Comparison of ENCODE assay signal across 32 cellular contexts in genomic region chr16:22022151-22022550, GRCh38. TPM values are rescaled to one million over a fixed set of nuclear protein-coding genes. Genes with fewer than 3 reads are reported as not detected.
"Had no signal": no experiment of that assay in that cellular context is flagged by ENCODE, and none has a peak within 500 bp of the region (broad histone marks: within the 10 kb centered on the region; RNA-seq: fewer than 3 reads in every experiment).

No MANE protein-coding gene starts in this region.

- H3K9ac ChIP-seq: SK-N-SH had no signal

- H3K4me3 Mint-ChIP-seq: activated CD4-positive, alpha-beta T cell treated with anti-CD3 and anti-CD28 coated beads for 36 hours; activated CD4-positive, alpha-beta T cell treated with anti-CD3 and anti-CD28 coated beads, Interleukin-2, amount 10 ng/mL, durations not matched to agents 7 days and 5 days; activated CD8-positive, alpha-beta T cell treated with anti-CD3 and anti-CD28 coated beads, Interleukin-2, amount 10 ng/mL, durations not matched to agents 7 days and 5 days; activated naive CD4-positive, alpha-beta T cell treated with anti-CD3 and anti-CD28 coated beads, Interleukin-2, amount 50 U/mL, for 24 hours; activated T-cell treated with anti-CD3 and anti-CD28 coated beads, Interleukin-2, amount 50 U/mL, for 24 hours; T-helper 1 cell treated with Interleukin-12 subunit alpha and Interleukin-12 subunit beta and Interleukin-4 antibody, amounts not matched to agents 30 μg/mL and 1 μg/mL, for 36 hours; T-helper 2 cell treated with Interferon-gamma antibody and Interleukin-4, amounts not matched to agents 5 μg/mL and 100 μg/mL, for 36 hours had no signal

- ATAC-seq: activated CD4-positive, alpha-beta T cell treated with anti-CD3 and anti-CD28 coated beads for 36 hours; activated CD4-positive, CD25-positive, alpha-beta regulatory T cell treated with anti-CD3 and anti-CD28 coated beads, Interleukin-2, amount 50 U/mL, for 24 hours; activated CD8-positive, alpha-beta T cell treated with anti-CD3 and anti-CD28 coated beads, Interleukin-2, amount 10 ng/mL, durations not matched to agents 7 days and 5 days; body of pancreas had no signal

- H3K9me3 ChIP-seq: adrenal gland, body of pancreas, breast epithelium, SJSA1, SK-N-SH had no signal

- H3K4me3 ChIP-seq: adrenal gland, body of pancreas, breast epithelium, SJSA1 had no signal

- H3K9me2 ChIP-seq: SK-N-SH had no signal

- H3K27me3 ChIP-seq: adrenal gland, body of pancreas, breast epithelium, SJSA1 had no signal

- DNase-seq: activated CD4-positive, alpha-beta T cell treated with anti-CD3 and anti-CD28 coated beads for 36 hours; activated CD4-positive, alpha-beta T cell treated with anti-CD3 and anti-CD28 coated beads, Interleukin-2, amount 10 ng/mL, durations not matched to agents 7 days and 5 days; activated CD4-positive, alpha-beta T cell treated with anti-CD3 and anti-CD28 coated beads, Interleukin-2, amount 50 U/mL, for 48 hours; activated CD8-positive, alpha-beta T cell treated with anti-CD3 and anti-CD28 coated beads, Interleukin-2, amount 10 ng/mL, durations not matched to agents 7 days and 5 days; activated gamma-delta T cell; activated naive CD4-positive, alpha-beta T cell treated with Interleukin-2 at 50 U/mL for 16 hours; activated T-cell treated with anti-CD3 and anti-CD28 coated beads, Interleukin-2, amount 50 U/mL, for 24 hours; adrenal gland; body of pancreas; cerebellar nuclear complex; NCI-H1105; NCI-H1417 treated with DMSO at 0.1 percent for 48 hours; NCI-H187 treated with DMSO at 0.1 percent for 48 hours; NCI-H2081; NCI-H510A; NCI-H526; NCI-H748 treated with DMSO at 0.1 percent for 48 hours; NK-92 treated with Interleukin-12 subunit alpha and Interleukin-12 subunit beta, amount 100 ng/mL, for 24 hours; OCI-M1; SHP77 treated with DMSO at 0.1 percent for 48 hours; SK-N-SH had no signal

- H3K4me2 ChIP-seq: SK-N-SH had no signal

- H3K27me3 Mint-ChIP-seq: activated CD4-positive, alpha-beta T cell treated with anti-CD3 and anti-CD28 coated beads for 36 hours; activated CD4-positive, alpha-beta T cell treated with anti-CD3 and anti-CD28 coated beads, Interleukin-2, amount 10 ng/mL, durations not matched to agents 7 days and 5 days; activated naive CD4-positive, alpha-beta T cell treated with anti-CD3 and anti-CD28 coated beads, Interleukin-2, amount 50 U/mL, for 24 hours; activated T-cell treated with anti-CD3 and anti-CD28 coated beads, Interleukin-2, amount 50 U/mL, for 24 hours had no signal

- H3K27ac ChIP-seq: adrenal gland, body of pancreas, breast epithelium, SJSA1 had no signal

- H3K9me3 Mint-ChIP-seq: activated CD4-positive, alpha-beta T cell treated with anti-CD3 and anti-CD28 coated beads, Interleukin-2, amount 10 ng/mL, durations not matched to agents 7 days and 5 days; activated naive CD4-positive, alpha-beta T cell treated with anti-CD3 and anti-CD28 coated beads, Interleukin-2, amount 50 U/mL, for 24 hours; activated T-cell treated with anti-CD3 and anti-CD28 coated beads, Interleukin-2, amount 50 U/mL, for 24 hours; activated T-helper 2 cell treated with anti-CD3 and anti-CD28 coated beads, Interferon-gamma antibody, Interleukin-2, Interleukin-4, amounts not matched to agents 10 μg/mL and 5 μg/mL and 100 μg/mL, durations not matched to agents 14 hours and 24 hours and 36 hours; T-helper 1 cell treated with Interleukin-12 subunit alpha and Interleukin-12 subunit beta and Interleukin-4 antibody, amounts not matched to agents 30 μg/mL and 1 μg/mL, for 36 hours; T-helper 2 cell treated with Interferon-gamma antibody and Interleukin-4, amounts not matched to agents 5 μg/mL and 100 μg/mL, for 36 hours had no signal

- H3K36me3 ChIP-seq: adrenal gland, breast epithelium, SJSA1 had no signal

- H3K27ac Mint-ChIP-seq: activated CD4-positive, alpha-beta T cell treated with anti-CD3 and anti-CD28 coated beads for 36 hours; activated CD4-positive, alpha-beta T cell treated with anti-CD3 and anti-CD28 coated beads, Interleukin-2, amount 10 ng/mL, durations not matched to agents 7 days and 5 days; activated CD8-positive, alpha-beta T cell treated with anti-CD3 and anti-CD28 coated beads, Interleukin-2, amount 10 ng/mL, durations not matched to agents 7 days and 5 days; activated naive CD4-positive, alpha-beta T cell treated with anti-CD3 and anti-CD28 coated beads, Interleukin-2, amount 50 U/mL, for 24 hours; activated T-cell treated with anti-CD3 and anti-CD28 coated beads, Interleukin-2, amount 50 U/mL, for 24 hours; activated T-helper 2 cell treated with anti-CD3 and anti-CD28 coated beads, Interferon-gamma antibody, Interleukin-2, Interleukin-4, amounts not matched to agents 10 μg/mL and 5 μg/mL and 100 μg/mL, durations not matched to agents 14 hours and 24 hours and 36 hours; T-helper 1 cell treated with Interleukin-12 subunit alpha and Interleukin-12 subunit beta and Interleukin-4 antibody, amounts not matched to agents 30 μg/mL and 1 μg/mL, for 36 hours; T-helper 2 cell treated with Interferon-gamma antibody and Interleukin-4, amounts not matched to agents 5 μg/mL and 100 μg/mL, for 36 hours had no signal

RNA-seq across cellular contexts. Expression of gene PDZD9, which starts 21.2 kb away (rescaled TPM):
- total RNA-seq: activated CD4-positive, alpha-beta T cell treated with anti-CD3 and anti-CD28 coated beads for 36 hours; activated CD4-positive, alpha-beta T cell treated with anti-CD3 and anti-CD28 coated beads, Interleukin-2, amount 10 ng/mL, durations not matched to agents 7 days and 5 days; activated CD8-positive, alpha-beta T cell treated with anti-CD3 and anti-CD28 coated beads, Interleukin-2, amount 10 ng/mL, durations not matched to agents 7 days and 5 days; activated T-helper 2 cell treated with anti-CD3 and anti-CD28 coated beads, Interferon-gamma antibody, Interleukin-2, Interleukin-4, amounts not matched to agents 10 μg/mL and 5 μg/mL and 100 μg/mL, durations not matched to agents 14 hours and 24 hours and 36 hours; astrocyte; body of pancreas; breast epithelium; cardiac septum; M059J; RPMI7951; SJSA1 had no signal
- polyA plus RNA-seq: adrenal gland, SK-N-SH had no signal
